Comparison of ENCODE assay signal across 15 cellular contexts in the genomic region with DNA sequence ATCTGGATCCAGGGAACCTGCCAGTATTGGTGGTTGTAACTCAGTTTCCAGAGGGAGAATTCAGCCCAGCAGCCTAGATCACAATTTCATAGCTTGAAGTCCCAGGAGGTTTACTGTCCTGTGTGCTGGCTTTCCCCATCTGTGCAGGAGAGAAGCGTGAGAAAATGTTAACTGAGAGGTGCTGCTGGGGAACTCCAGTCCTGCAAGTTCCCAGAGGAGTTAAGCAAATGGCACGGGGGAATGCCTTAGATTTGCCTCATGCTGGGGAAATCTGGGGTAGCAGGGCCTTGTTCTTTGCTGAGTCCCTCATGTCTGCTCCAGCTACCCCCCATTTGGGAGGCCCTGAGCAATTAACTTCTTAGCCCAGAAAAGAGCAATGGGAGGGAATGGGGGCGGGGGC. TPM values are rescaled to one million over a fixed set of nuclear protein-coding genes. Genes with fewer than 3 reads are reported as not detected.
DNase-seq lines count a peak whose midpoint lies in the region; ATAC-seq and TF ChIP-seq lines count a peak whose summit lies in the region.
"Had no signal": no experiment of that assay in that cellular context is flagged by ENCODE, and none has a peak within 500 bp of the region (broad histone marks: within the 10 kb centered on the region; RNA-seq: fewer than 3 reads in every experiment).

No MANE protein-coding gene starts in this region.

- H3K4me3 ChIP-seq in BLaER1 (no peak overlapping the region), Caco-2 (ENCODE audit: low read depth, low read length) (no peak overlapping the region)
- H3K4me3 ChIP-seq: gastrocnemius medialis, uterus had no signal

- no TSS peak for BruUV-seq in Caco-2 (replicated peaks; lab: Mats Ljungman, UMichigan)

- ATAC-seq in GM18909 (IDR thresholded peaks at IDR 0.05; ENCODE audit: poor library complexity, unreplicated experiment) (peak; percentile 52), HG02642 (IDR thresholded peaks at IDR 0.05; ENCODE audit: poor library complexity, unreplicated experiment) (peak; percentile 38), HG02938 (IDR thresholded peaks at IDR 0.05; ENCODE audit: unreplicated experiment) (no peak), GM18873 (IDR thresholded peaks at IDR 0.05; ENCODE audit: low FRiP score, unreplicated experiment) (no peak)
- ATAC-seq: gastrocnemius medialis had no signal

- CTCF ChIA-PET in Caco-2 (lab: Charles Lee), result no interaction called here

- H3K4me3 Mint-ChIP-seq in Caco-2 (ENCODE audit: unreplicated experiment), result no peak overlapping the region
- H3K4me3 Mint-ChIP-seq: activated CD4-positive, alpha-beta T cell treated with anti-CD3 and anti-CD28 coated beads, Interleukin-2, amount 10 ng/mL, durations not matched to agents 24 days and 14 days; endodermal cell had no signal

- DNase-seq in NCI-H2171 (lab: John Stamatoyannopoulos, UW) (peak; percentile 81), Caco-2 (no peak), foreskin melanocyte (no peak)
- DNase-seq: activated CD4-positive, alpha-beta T cell treated with anti-CD3 and anti-CD28 coated beads, Interleukin-2, amount 10 ng/mL, durations not matched to agents 24 days and 14 days; endodermal cell; gastrocnemius medialis; kidney glomerular epithelial cell; uterus had no signal

- no peaks in the 10 kb centered on the region for H3K36me3 Mint-ChIP-seq in Caco-2 (ENCODE audit: insufficient read depth, unreplicated experiment)

- H3K27me3 ChIP-seq in BLaER1 (no peaks in the 10 kb centered on the region), Caco-2 (replicated peaks; ENCODE audit: control insufficient read depth, insufficient read depth, low read length) (no peaks in the 10 kb centered on the region)
- H3K27me3 ChIP-seq: gastrocnemius medialis, uterus had no signal

- H3K36me3 ChIP-seq in BLaER1, result peaks cover 16% of the 10 kb centered on the region
- H3K36me3 ChIP-seq in Caco-2 (ENCODE audit: control insufficient read depth, insufficient read depth, low read length), result no peaks in the 10 kb centered on the region
- H3K36me3 ChIP-seq: gastrocnemius medialis, uterus had no signal

- H3K4me1 Mint-ChIP-seq in Caco-2 (ENCODE audit: low read depth, unreplicated experiment), result no peaks in the 10 kb centered on the region

- POLR2A ChIA-PET in Caco-2 (lab: Charles Lee), result no interaction called here

- intact Hi-C loops in Caco-2 (cut with micrococcal nuclease; ENCODE audit: unreplicated experiment), result no loop called here

- peak overlapping the region; percentile 26; the same call in 1 of the 2 replicates for H3K9ac ChIP-seq in BLaER1

- no peaks in the 10 kb centered on the region for H3K9me3 ChIP-seq in BLaER1
- no peaks in the 10 kb centered on the region for H3K9me3 ChIP-seq in Caco-2
- H3K9me3 ChIP-seq: gastrocnemius medialis, uterus had no signal

- no peaks in the 10 kb centered on the region for H3K9me3 Mint-ChIP-seq in Caco-2 (ENCODE audit: unreplicated experiment)
- H3K9me3 Mint-ChIP-seq: activated CD4-positive, alpha-beta T cell treated with anti-CD3 and anti-CD28 coated beads, Interleukin-2, amount 10 ng/mL, durations not matched to agents 24 days and 14 days; activated T-helper 2 cell treated with anti-CD3 and anti-CD28 coated beads, Interferon-gamma antibody, Interleukin-2, Interleukin-4, amounts not matched to agents 10 μg/mL and 5 μg/mL and 100 μg/mL, durations not matched to agents 14 hours and 24 hours and 36 hours; endodermal cell had no signal

- no peaks in the 10 kb centered on the region for H4K20me1 ChIP-seq in BLaER1

- H3K27ac ChIP-seq in BLaER1, result peak overlapping the region; percentile 88
- H3K27ac ChIP-seq: gastrocnemius medialis, uterus had no signal

- no peak overlapping the region for H3K27ac Mint-ChIP-seq in Caco-2 (ENCODE audit: unreplicated experiment)
- H3K27ac Mint-ChIP-seq: activated CD4-positive, alpha-beta T cell treated with anti-CD3 and anti-CD28 coated beads, Interleukin-2, amount 10 ng/mL, durations not matched to agents 24 days and 14 days; endodermal cell had no signal

- peak overlapping the region; percentile 85 for H3K4me2 ChIP-seq in BLaER1

- no peaks in the 10 kb centered on the region for H3K27me3 Mint-ChIP-seq in Caco-2 (ENCODE audit: insufficient read depth, unreplicated experiment)
- H3K27me3 Mint-ChIP-seq: activated CD4-positive, alpha-beta T cell treated with anti-CD3 and anti-CD28 coated beads, Interleukin-2, amount 10 ng/mL, durations not matched to agents 24 days and 14 days had no signal

- TF ChIP-seq CTCF in Caco-2 (IDR thresholded peaks at IDR 0.05; ENCODE audit: insufficient read depth in 1 of 2, low read depth in 1 of 2, low read length in 1 of 2, severe bottlenecking in 1 of 2, unreplicated experiment in 1 of 2), result no peak

- H3K4me1 ChIP-seq in BLaER1 (peaks cover 85% of the 10 kb centered on the region), Caco-2 (0 out of 2 replicates have a peak, but pooled peaks cover 3% of the 10 kb centered on the region)
- H3K4me1 ChIP-seq: gastrocnemius medialis, uterus had no signal

RNA-seq across cellular contexts. Expression of gene SLAMF6, which starts 25.1 kb away (rescaled TPM):
- total RNA-seq in Caco-2 (2022), result not detected in 2 replicates
- total RNA-seq: endodermal cell, H1 had no signal

RNA-seq across cellular contexts. Expression of gene CD84, which starts 31.1 kb away (rescaled TPM):
- not detected in 2 replicates for total RNA-seq in Caco-2 (2022)
- total RNA-seq: endodermal cell, H1 had no signal

Comparison
In these comparisons a context has a peak if more than half of its experiments do, and no peak if none do; other contexts are left out.
1. ATAC-seq: peak in GM18909 (single experiment) and HG02642 (single experiment); none in HG02938 (single experiment) and GM18873 (single experiment).